Comparison of ENCODE assay signal across 9 cellular contexts in the genomic region with DNA sequence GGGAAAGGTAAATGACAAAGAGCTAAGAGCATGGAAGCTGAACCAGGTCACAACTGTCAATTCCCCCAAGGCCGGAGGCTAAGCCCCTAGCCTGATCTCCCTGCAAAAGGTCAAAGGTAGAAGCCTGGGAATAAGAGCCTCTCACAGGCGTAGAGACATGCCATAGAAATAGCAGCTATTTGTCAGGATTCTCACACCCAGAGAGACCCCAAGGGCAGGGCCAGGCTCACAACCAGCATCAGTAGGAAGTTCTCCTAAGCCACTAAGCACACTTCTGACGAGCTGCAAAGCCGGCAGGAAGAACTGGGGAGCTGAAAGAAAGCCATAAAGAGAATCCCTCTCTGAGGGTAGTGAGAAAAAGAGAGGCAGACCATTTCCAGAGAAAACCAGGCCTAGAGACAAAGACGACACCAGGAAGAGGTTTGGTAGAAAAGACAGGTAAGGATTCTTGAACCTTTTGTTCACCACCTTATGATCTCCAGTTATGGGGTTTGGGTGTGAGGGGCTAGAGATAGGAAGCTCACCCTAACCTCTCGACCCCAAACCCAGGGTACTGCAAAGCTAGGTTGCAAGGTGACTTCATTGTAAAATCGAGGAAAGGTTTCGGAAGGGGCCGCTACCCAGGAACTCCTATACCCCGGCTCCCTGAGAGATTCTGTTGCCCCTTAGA. TPM values are rescaled to one million over a fixed set of nuclear protein-coding genes. Genes with fewer than 3 reads are reported as not detected.
DNase-seq lines count a peak whose midpoint lies in the region; ATAC-seq, FAIRE-seq and TF ChIP-seq lines count a peak whose summit lies in the region.
"Had no signal": no experiment of that assay in that cellular context is flagged by ENCODE, and none has a peak within 500 bp of the region (broad histone marks: within the 10 kb centered on the region; RNA-seq: fewer than 3 reads in every experiment).

No MANE protein-coding gene starts in this region.

- H3K27ac Mint-ChIP-seq in activated naive CD8-positive, alpha-beta T cell treated with anti-CD3 and anti-CD28 coated beads for 36 hours = peak overlapping the region; percentile 81

- H3K4me1 ChIP-seq in cardiac muscle cell (ENCODE audit: low read depth) (peaks cover 15% of the 10 kb centered on the region), kidney (ENCODE audit: control insufficient read depth in 1 of 2, insufficient read depth in 1 of 2, low read depth in 1 of 2, low read length in 2 of 2) (peaks cover 10 to 19% of the 10 kb centered on the region in 2 donors), suprapubic skin (peaks cover 29% of the 10 kb centered on the region)

- H3K9me3 ChIP-seq in cardiac muscle cell (ENCODE audit: low read depth) (no peaks in the 10 kb centered on the region), kidney (ENCODE audit: control insufficient read depth in 1 of 2, low read length in 2 of 2) (no peaks in the 10 kb centered on the region), suprapubic skin (no peaks in the 10 kb centered on the region)

- H3K4me1 Mint-ChIP-seq in activated naive CD8-positive, alpha-beta T cell treated with anti-CD3 and anti-CD28 coated beads for 36 hours = peaks cover 33% of the 10 kb centered on the region

- peaks cover 4% of the 10 kb centered on the region for H3K27me3 Mint-ChIP-seq in activated naive CD8-positive, alpha-beta T cell treated with anti-CD3 and anti-CD28 coated beads for 36 hours

- H3K4me3 Mint-ChIP-seq in activated naive CD8-positive, alpha-beta T cell treated with anti-CD3 and anti-CD28 coated beads for 36 hours = peak overlapping the region; percentile 90

- H3K27me3 ChIP-seq in cardiac muscle cell (no peaks in the 10 kb centered on the region), suprapubic skin (no peaks in the 10 kb centered on the region)

- TF ChIP-seq EP300 in suprapubic skin (IDR thresholded peaks at IDR 0.05) = no peak

- H3K36me3 ChIP-seq in cardiac muscle cell (peaks cover 24% of the 10 kb centered on the region), kidney (ENCODE audit: control insufficient read depth in 1 of 2, insufficient read depth in 2 of 2, low read length in 2 of 2) (peaks cover 19 to 23% of the 10 kb centered on the region in 2 donors), suprapubic skin (peaks cover 36% of the 10 kb centered on the region)

- WGBS in suprapubic skin = 10% methylated on average over 10 of the region's 10 CpGs

- no peaks in the 10 kb centered on the region for H3K9me3 Mint-ChIP-seq in activated naive CD8-positive, alpha-beta T cell treated with anti-CD3 and anti-CD28 coated beads for 36 hours

- H3K9ac ChIP-seq in kidney (ENCODE audit: low read length in 2 of 2) = peak overlapping the region; percentile 72 to 82

- TF ChIP-seq CTCF in cardiac muscle cell (IDR thresholded peaks at IDR 0.05; ENCODE audit: low read depth, low read length) = no peak
- TF ChIP-seq CTCF in kidney (IDR thresholded peaks at IDR 0.05; ENCODE audit: borderline replicate concordance, extremely low read depth, insufficient read depth) = no peak
- no peak for TF ChIP-seq CTCF in suprapubic skin (IDR thresholded peaks at IDR 0.05)

- no peak for FAIRE-seq in kidney (lab: Jason Lieb, UNC)
- FAIRE-seq: frontal cortex had no signal

- no peak for DNase-seq in cardiac muscle cell (ENCODE audit: low read depth in 1 of 2, low spot score in 1 of 2)
- DNase-seq in left cardiac atrium = no peak
- no peak for DNase-seq in activated naive CD8-positive, alpha-beta T cell treated with anti-CD3 and anti-CD28 coated beads for 36 hours
- no peak for DNase-seq in kidney
- no peak for DNase-seq in suprapubic skin (ENCODE audit: low spot score in 2 of 2)
- DNase-seq in amniotic stem cell (lab: John Stamatoyannopoulos, UW) = no peak
- DNase-seq in DMS153 treated with DMSO at 0.1 percent for 48 hours (lab: John Stamatoyannopoulos, UW; ENCODE audit: unreplicated experiment) = no peak

- peaks cover 25% of the 10 kb centered on the region for H3K36me3 Mint-ChIP-seq in activated naive CD8-positive, alpha-beta T cell treated with anti-CD3 and anti-CD28 coated beads for 36 hours

- H3K27ac ChIP-seq in cardiac muscle cell = peak overlapping the region; percentile 81
- peak overlapping the region; percentile 25 to 88 for H3K27ac ChIP-seq in kidney (ENCODE audit: low read depth in 2 of 2, low read length in 2 of 2)
- H3K27ac ChIP-seq in suprapubic skin = peak overlapping the region; percentile 91

- H3K4me3 ChIP-seq in cardiac muscle cell (peak overlapping the region; percentile 100), kidney (ENCODE audit: low read length in 2 of 2) (peak overlapping the region; percentile 78 to 95), suprapubic skin (peak overlapping the region; percentile 88)

- ATAC-seq in left cardiac atrium (no peak), GM21367 (IDR thresholded peaks at IDR 0.05; ENCODE audit: unreplicated experiment) (no peak)

- no peak for TF ChIP-seq POLR2A in suprapubic skin (IDR thresholded peaks at IDR 0.05)

- intact Hi-C loops in left cardiac atrium (cut with DNase I) (loop anchor here (2.0 to 5.0 kb wide), 4 partner anchors 29 to 69 kb away; partner anchors contain the start of genes ESYT1 (in 1 of the 2), MYL6 (in 1 of the 2), NABP2 (in 1 of the 2) and RNF41 (in 1 of the 2)), kidney (cut with DNase I) (loop anchor here (10.0 kb wide), 1 partner anchor 63 kb away; the partner anchor contains the start of gene ESYT1)

RNA-seq across cellular contexts. Expression of gene SMARCC2, which starts 1.0 kb away (rescaled TPM):
- 69.7 and 94.2 TPM in 2 replicates for total RNA-seq in cardiac muscle cell
- 79.6 and 104 TPM in 2 replicates for polyA plus RNA-seq in cardiac muscle cell
- total RNA-seq in left cardiac atrium = 10 to 100 TPM; 65.2 to 68.5 TPM
- 10 to 100 TPM; 78.5 to 92.6 TPM for total RNA-seq in activated naive CD8-positive, alpha-beta T cell treated with anti-CD3 and anti-CD28 coated beads for 36 hours
- 112 TPM for total RNA-seq in kidney
- 18.8 TPM for polyA plus RNA-seq in kidney (ENCODE audit: insufficient read depth, low read depth, low replicate concordance)
- 100 to 1,000 TPM in 2 of 4 donors, 10 to 100 TPM in 2; 53.6 to 137 (median 85.9) TPM for total RNA-seq in suprapubic skin

RNA-seq across cellular contexts. Expression of gene MYL6, which starts 30.1 kb away (rescaled TPM):
- total RNA-seq in cardiac muscle cell (2,618 and 4,325 TPM in 2 replicates), left cardiac atrium (1,000 to 10,000 TPM; 1,071 to 1,319 TPM), kidney (1,630 TPM), suprapubic skin (1,000 to 10,000 TPM in 1 of 4 donors, 100 to 1,000 TPM in 3; 773 to 1,142 (median 915) TPM)
- polyA plus RNA-seq in cardiac muscle cell (3,866 and 6,680 TPM in 2 replicates), kidney (ENCODE audit: insufficient read depth, low read depth, low replicate concordance) (4,190 TPM)
- 100 to 1,000 TPM; 751 to 777 TPM for total RNA-seq in activated naive CD8-positive, alpha-beta T cell treated with anti-CD3 and anti-CD28 coated beads for 36 hours

RNA-seq across cellular contexts. Expression of gene RNF41, which starts 33.5 kb away (rescaled TPM):
- total RNA-seq in cardiac muscle cell = 37.2 and 55.7 TPM in 2 replicates
- polyA plus RNA-seq in cardiac muscle cell = 17.3 and 21.1 TPM in 2 replicates
- total RNA-seq in left cardiac atrium = 10 to 100 TPM; 42.8 to 49.4 TPM
- total RNA-seq in activated naive CD8-positive, alpha-beta T cell treated with anti-CD3 and anti-CD28 coated beads for 36 hours = 10 to 100 TPM; 26.4 to 31.2 TPM
- total RNA-seq in kidney = 45.5 TPM
- polyA plus RNA-seq in kidney (ENCODE audit: insufficient read depth, low read depth, low replicate concordance) = 17.6 TPM
- 10 to 100 TPM; 28.4 to 60.6 (median 35.8) TPM for total RNA-seq in suprapubic skin

RNA-seq across cellular contexts. Expression of gene MYL6B, which starts 35.9 kb away (rescaled TPM):
- total RNA-seq in cardiac muscle cell (218 and 293 TPM in 2 replicates), left cardiac atrium (10 to 100 TPM; 40.5 to 42.5 TPM), kidney (48.2 TPM), suprapubic skin (10 to 100 TPM; 28.3 to 37.4 (median 28.5) TPM)
- polyA plus RNA-seq in cardiac muscle cell (142 and 203 TPM in 2 replicates), kidney (ENCODE audit: insufficient read depth, low read depth, low replicate concordance) (142 TPM)
- 10 to 100 TPM; 67.9 to 76.2 TPM for total RNA-seq in activated naive CD8-positive, alpha-beta T cell treated with anti-CD3 and anti-CD28 coated beads for 36 hours

RNA-seq across cellular contexts. Expression of gene NABP2, which starts 35.9 kb away (rescaled TPM):
- total RNA-seq in cardiac muscle cell (14.8 and 32.0 TPM in 2 replicates), left cardiac atrium (10 to 100 TPM; 19.4 to 21.7 TPM), kidney (31.0 TPM), suprapubic skin (10 to 100 TPM; 13.3 to 23.7 (median 20.1) TPM)
- polyA plus RNA-seq in cardiac muscle cell (6.8 and 10.7 TPM in 2 replicates), kidney (ENCODE audit: insufficient read depth, low read depth, low replicate concordance) (42.3 TPM)
- 10 to 100 TPM; 81.2 to 84.5 TPM for total RNA-seq in activated naive CD8-positive, alpha-beta T cell treated with anti-CD3 and anti-CD28 coated beads for 36 hours
